15 cellular contexts compared by ENCODE assay signal in genomic region chr2:56448403-56448998, GRCh38.
DNase-seq lines count a peak whose midpoint lies in the region; ATAC-seq and TF ChIP-seq lines count a peak whose summit lies in the region.
"Had no signal": no experiment of that assay in that cellular context is flagged by ENCODE, and none has a peak within 500 bp of the region (broad histone marks: within the 10 kb centered on the region; RNA-seq: fewer than 3 reads in every experiment).

No MANE protein-coding gene starts in this region.

- H3K9me3 ChIP-seq in mucosa of descending colon: no peaks in the 10 kb centered on the region
- H3K9me3 ChIP-seq: adrenal gland had no signal

- intact Hi-C loops in mucosa of descending colon (cut with DNase I, micrococcal nuclease): no loop called here

- in situ Hi-C loops in ACHN (cut with HindIII; ENCODE audit: low pct_ligation_motif_present, low pct_unique_long_range_greater_than_20kb, low sequenced_read_pairs): no loop called here

- peak; percentile 78 for ATAC-seq in mucosa of descending colon
- ATAC-seq: heart right ventricle had no signal

- peak; percentile 76 for DNase-seq in ACHN
- peak; percentile 6 for DNase-seq in HuH-7 (ENCODE audit: low spot score)
- peak; percentile 23 for DNase-seq in dedifferentiated amniotic fluid mesenchymal stem cell (ENCODE audit: extremely low spot score)
- peak in 1 of 3 donors; percentile 19 for DNase-seq in mucosa of descending colon
- no peak for DNase-seq in T-helper 2 cell
- no peak for DNase-seq in stimulated activated CD4-positive, alpha-beta T cell treated with anti-CD3 and anti-CD28 coated beads, Interleukin-4, amount 100 ng/mL, for 24 hours
- DNase-seq in SK-N-DZ (ENCODE audit: low spot score): no peak
- DNase-seq in NCI-H748 treated with DMSO at 0.1 percent for 48 hours (lab: John Stamatoyannopoulos, UW): no peak
- DNase-seq: activated CD8-positive, alpha-beta memory T cell treated with anti-CD3 and anti-CD28 coated beads, Interleukin-2, amount 50 U/mL, for 4 hours; adrenal gland; effector CD4-positive, alpha-beta T cell; heart right ventricle; NCI-H510A; SHP77 treated with DMSO at 0.1 percent for 48 hours had no signal

- H3K36me3 ChIP-seq in mucosa of descending colon (ENCODE audit: low read depth): no peaks in the 10 kb centered on the region
- H3K36me3 ChIP-seq: adrenal gland, heart right ventricle had no signal

- TF ChIP-seq CTCF in mucosa of descending colon (IDR thresholded peaks at IDR 0.05): no peak

- peaks cover 8% of the 10 kb centered on the region for H3K4me1 ChIP-seq in mucosa of descending colon (ENCODE audit: low read depth)
- H3K4me1 ChIP-seq: adrenal gland, heart right ventricle had no signal

- H3K4me3 ChIP-seq in mucosa of descending colon: no peak overlapping the region
- H3K4me3 ChIP-seq: heart right ventricle, skin epidermis had no signal

Comparison
In these comparisons a context has a peak if more than half of its experiments do, and no peak if none do; other contexts are left out.
1. DNase-seq: peak in ACHN (single experiment), HuH-7 (single experiment) and dedifferentiated amniotic fluid mesenchymal stem cell (single experiment); none in T-helper 2 cell (0 of 5), stimulated activated CD4-positive, alpha-beta T cell treated with anti-CD3 and anti-CD28 coated beads, Interleukin-4, amount 100 ng/mL, for 24 hours (single experiment), SK-N-DZ (single experiment) and NCI-H748 treated with DMSO at 0.1 percent for 48 hours (single experiment).